Comparison of ENCODE assay signal across 9 cellular contexts in genomic region chr3:32457971-32458471, GRCh38. TPM values are rescaled to one million over a fixed set of nuclear protein-coding genes. Genes with fewer than 3 reads are reported as not detected.
A peak's percentile ranks its signal among the peaks of the same experiment; 100 is the strongest.
DNase-seq lines count a peak whose midpoint lies in the region; ATAC-seq and TF ChIP-seq lines count a peak whose summit lies in the region.
"Had no signal": no experiment of that assay in that cellular context is flagged by ENCODE, and none has a peak within 500 bp of the region (broad histone marks: within the 10 kb centered on the region; RNA-seq: fewer than 3 reads in every experiment).

No MANE protein-coding gene starts in this region.

- no peak for TF ChIP-seq CTCF in heart right ventricle (IDR thresholded peaks at IDR 0.05)
- TF ChIP-seq CTCF in transverse colon (IDR thresholded peaks at IDR 0.05): no peak

- no peak for TF ChIP-seq POLR2A in transverse colon (IDR thresholded peaks at IDR 0.05)

- H3K9me3 ChIP-seq in heart right ventricle (no peaks in the 10 kb centered on the region), transverse colon (no peaks in the 10 kb centered on the region)
- H3K9me3 ChIP-seq: SJSA1 had no signal

- no peaks in the 10 kb centered on the region for H3K27me3 ChIP-seq in heart right ventricle
- no peaks in the 10 kb centered on the region for H3K27me3 ChIP-seq in transverse colon
- H3K27me3 ChIP-seq: SJSA1 had no signal

- peaks cover 0 to 36% (median 0%) of the 10 kb centered on the region in 9 donors for H3K36me3 ChIP-seq in heart right ventricle
- no peaks in the 10 kb centered on the region for H3K36me3 ChIP-seq in transverse colon
- H3K36me3 ChIP-seq: SJSA1 had no signal

- no peak for TF ChIP-seq EP300 in transverse colon (IDR thresholded peaks at IDR 0.05; ENCODE audit: low read depth)

- H3K4me3 ChIP-seq in heart right ventricle (no peak overlapping the region), transverse colon (no peak overlapping the region)
- H3K4me3 ChIP-seq: SJSA1 had no signal

- H3K27ac ChIP-seq in heart right ventricle: peak overlapping the region in 2 of 10 donors; percentile 24 to 79
- H3K27ac ChIP-seq in transverse colon: peak overlapping the region; percentile 46 to 72 (median 58)
- H3K27ac ChIP-seq: SJSA1 had no signal

- ATAC-seq in HG03139 (IDR thresholded peaks at IDR 0.05; ENCODE audit: unreplicated experiment) (peak; percentile 37), heart right ventricle (peak in 6 of 8 donors; percentile 22 to 72 (median 52)), HG03521 (IDR thresholded peaks at IDR 0.05; ENCODE audit: unreplicated experiment) (no peak)

- WGBS in heart right ventricle, 2 donors: 54 to 59% methylated on average over 9 of the region's 9 CpGs
- WGBS in transverse colon (ENCODE audit: low coverage in 1 of 2), 2 donors: 40 to 73% methylated on average over 1 to 8 of the region's 9 CpGs

- in situ Hi-C loops in transverse colon (cut with MboI; ENCODE audit: low pct_ligation_motif_present in 1 of 4, low pct_unique_long_range_greater_than_20kb in 1 of 4, low sequenced_read_pairs in 3 of 4): loop anchor here in 3 of 4 donors (25.0 kb wide), 1 partner anchor 271 kb away; no protein-coding TSS in a partner anchor

- intact Hi-C loops in heart right ventricle (cut with DNase I) (loop anchor here in 1 of 10 donors (10.0 kb wide), 1 partner anchor 173 kb away; no protein-coding TSS in a partner anchor), transverse colon (cut with DNase I; ENCODE audit: low total_unique reads) (no loop called here)

- H3K4me1 ChIP-seq in heart right ventricle (peaks cover 0 to 59% (median 6%) of the 10 kb centered on the region in 9 donors), transverse colon (peaks cover 0 to 6% (median 2%) of the 10 kb centered on the region in 4 donors)

- DNase-seq in Ammon's horn (ENCODE audit: low spot score) (peak; percentile 52), heart right ventricle (no peak), transverse colon (no peak), kidney glomerular epithelial cell (lab: John Stamatoyannopoulos, UW) (no peak), NCI-H1048 (lab: John Stamatoyannopoulos, UW) (no peak)
- DNase-seq in activated CD4-positive, alpha-beta T cell treated with anti-CD3 and anti-CD28 coated beads, Interleukin-2, amount 50 U/mL, for 4 hours: peak; percentile 45 to 46

RNA-seq across cellular contexts. Expression of gene CMTM6, which starts 44.6 kb away (rescaled TPM):
- total RNA-seq in heart right ventricle (10 to 100 TPM in 7 of 10 donors, 1 to 10 TPM in 3; 8.5 to 23.8 (median 11.6) TPM), transverse colon (10 to 100 TPM; 13.8 to 68.9 (median 43.6) TPM)
- polyA plus RNA-seq in heart right ventricle: 1 to 10 TPM; 8.5 to 9.4 TPM

Comparison
In these comparisons a context has a peak if more than half of its experiments do, and no peak if none do; other contexts are left out.
1. DNase-seq: peak in Ammon's horn (single experiment) and activated CD4-positive, alpha-beta T cell treated with anti-CD3 and anti-CD28 coated beads, Interleukin-2, amount 50 U/mL, for 4 hours (2 of 2); none in heart right ventricle (0 of 2), transverse colon (single experiment), kidney glomerular epithelial cell (single experiment) and NCI-H1048 (single experiment).